ENCODE assay signal across 21 cellular contexts in genomic region chr10:50528206-50528605, GRCh38.
"Had no signal": no experiment of that assay in that cellular context is flagged by ENCODE, and none has a peak within 500 bp of the region (broad histone marks: within the 10 kb centered on the region; RNA-seq: fewer than 3 reads in every experiment).

No MANE protein-coding gene starts in this region.

- H3K9me3 ChIP-seq: colonic mucosa, gastroesophageal sphincter, sigmoid colon, stomach, thoracic aorta, upper lobe of left lung had no signal

- H3K4me1 Mint-ChIP-seq: nephron had no signal

- H3K27ac ChIP-seq: colonic mucosa, gastroesophageal sphincter, sigmoid colon, stomach, thoracic aorta, upper lobe of left lung had no signal

- H3K27me3 Mint-ChIP-seq: activated CD4-positive, alpha-beta T cell treated with anti-CD3 and anti-CD28 coated beads, Interleukin-2, amount 10 ng/mL, durations not matched to agents 24 days and 14 days; activated naive CD8-positive, alpha-beta T cell treated with anti-CD3 and anti-CD28 coated beads, Interleukin-2, amount 50 U/mL, for 24 hours; activated T-cell treated with anti-CD3 and anti-CD28 coated beads, Interleukin-2, amount 50 U/mL, for 24 hours; brain had no signal

- FAIRE-seq: endometrium had no signal

- H3K4me3 Mint-ChIP-seq: activated CD4-positive, alpha-beta T cell treated with anti-CD3 and anti-CD28 coated beads, Interleukin-2, amount 10 ng/mL, durations not matched to agents 24 days and 14 days; activated CD8-positive, alpha-beta T cell treated with anti-CD3 and anti-CD28 coated beads, Interleukin-2, amount 10 ng/mL, durations not matched to agents 7 days and 5 days; activated naive CD4-positive, alpha-beta T cell treated with anti-CD3 and anti-CD28 coated beads for 36 hours; activated naive CD8-positive, alpha-beta T cell treated with anti-CD3 and anti-CD28 coated beads, Interleukin-2, amount 50 U/mL, for 24 hours; activated T-cell treated with anti-CD3 and anti-CD28 coated beads, Interleukin-2, amount 50 U/mL, for 24 hours; brain; nephron; stimulated activated effector memory CD8-positive, alpha-beta T cell treated with anti-CD3 and anti-CD28 coated beads, Interleukin-12 subunit alpha, Interleukin-12 subunit beta, amount 100 ng/mL, for 72 hours had no signal

- H3K36me3 ChIP-seq: colonic mucosa, gastroesophageal sphincter, sigmoid colon, stomach, thoracic aorta, upper lobe of left lung had no signal

- H3K4me3 ChIP-seq: colonic mucosa, gastroesophageal sphincter, sigmoid colon, stomach, thoracic aorta, upper lobe of left lung had no signal

- H3K27ac Mint-ChIP-seq: activated CD4-positive, alpha-beta T cell treated with anti-CD3 and anti-CD28 coated beads, Interleukin-2, amount 10 ng/mL, durations not matched to agents 24 days and 14 days; activated CD8-positive, alpha-beta T cell treated with anti-CD3 and anti-CD28 coated beads, Interleukin-2, amount 10 ng/mL, durations not matched to agents 7 days and 5 days; activated naive CD4-positive, alpha-beta T cell treated with anti-CD3 and anti-CD28 coated beads for 36 hours; activated naive CD8-positive, alpha-beta T cell treated with anti-CD3 and anti-CD28 coated beads, Interleukin-2, amount 50 U/mL, for 24 hours; activated T-cell treated with anti-CD3 and anti-CD28 coated beads, Interleukin-2, amount 50 U/mL, for 24 hours; brain; nephron; stimulated activated effector memory CD8-positive, alpha-beta T cell treated with anti-CD3 and anti-CD28 coated beads, Interleukin-12 subunit alpha, Interleukin-12 subunit beta, amount 100 ng/mL, for 72 hours had no signal

- H3K27me3 ChIP-seq: colonic mucosa, gastroesophageal sphincter, sigmoid colon, stomach, upper lobe of left lung had no signal

- H3K4me1 ChIP-seq: colonic mucosa, upper lobe of left lung had no signal

- DNase-seq: activated CD4-positive, alpha-beta T cell treated with anti-CD3 and anti-CD28 coated beads, Interleukin-2, amount 10 ng/mL, durations not matched to agents 24 days and 14 days; activated CD8-positive, alpha-beta T cell treated with anti-CD3 and anti-CD28 coated beads, Interleukin-2, amount 10 ng/mL, durations not matched to agents 7 days and 5 days; activated naive CD4-positive, alpha-beta T cell treated with anti-CD3 and anti-CD28 coated beads for 36 hours; activated naive CD8-positive, alpha-beta T cell treated with anti-CD3 and anti-CD28 coated beads, Interleukin-2, amount 50 U/mL, for 24 hours; activated T-cell treated with anti-CD3 and anti-CD28 coated beads, Interleukin-2, amount 50 U/mL, for 24 hours; anterior cingulate cortex; caudate nucleus; colonic mucosa; mesenchymal stem cell; nucleus accumbens; posterior cingulate gyrus; sigmoid colon; stimulated activated CD4-positive, alpha-beta T cell treated with anti-CD3 and anti-CD28 coated beads, Interleukin-4, amount 100 ng/mL, for 24 hours; stomach; upper lobe of left lung had no signal

- H3K36me3 Mint-ChIP-seq: brain; stimulated activated effector memory CD8-positive, alpha-beta T cell treated with anti-CD3 and anti-CD28 coated beads, Interleukin-12 subunit alpha, Interleukin-12 subunit beta, amount 100 ng/mL, for 72 hours had no signal

- ATAC-seq: gastroesophageal sphincter had no signal

- H3K9me3 Mint-ChIP-seq: activated CD4-positive, alpha-beta T cell treated with anti-CD3 and anti-CD28 coated beads, Interleukin-2, amount 10 ng/mL, durations not matched to agents 24 days and 14 days; activated naive CD4-positive, alpha-beta T cell treated with anti-CD3 and anti-CD28 coated beads for 36 hours; activated naive CD8-positive, alpha-beta T cell treated with anti-CD3 and anti-CD28 coated beads, Interleukin-2, amount 50 U/mL, for 24 hours; brain; nephron; stimulated activated effector memory CD8-positive, alpha-beta T cell treated with anti-CD3 and anti-CD28 coated beads, Interleukin-12 subunit alpha, Interleukin-12 subunit beta, amount 100 ng/mL, for 72 hours had no signal
